Comparison of ENCODE assay signal across 10 cellular contexts in genomic region chr11:62713343-62713742, GRCh38. TPM values are rescaled to one million over a fixed set of nuclear protein-coding genes. Genes with fewer than 3 reads are reported as not detected.
A peak's percentile ranks its signal among the peaks of the same experiment; 100 is the strongest.
DNase-seq lines count a peak whose midpoint lies in the region; ATAC-seq and TF ChIP-seq lines count a peak whose summit lies in the region.
"Had no signal": no experiment of that assay in that cellular context is flagged by ENCODE, and none has a peak within 500 bp of the region (broad histone marks: within the 10 kb centered on the region; RNA-seq: fewer than 3 reads in every experiment).

No MANE protein-coding gene starts in this region.

- peak overlapping the region; percentile 98 for H3K27ac Mint-ChIP-seq in activated naive CD4-positive, alpha-beta T cell treated with anti-CD3 and anti-CD28 coated beads, Interleukin-2, amount 10 ng/mL, durations not matched to agents 7 days and 5 days
- H3K27ac Mint-ChIP-seq in activated naive CD8-positive, alpha-beta T cell treated with anti-CD3 and anti-CD28 coated beads for 36 hours, result peak overlapping the region; percentile 89
- H3K27ac Mint-ChIP-seq in memory B cell, result peak overlapping the region; percentile 73

- H3K4me1 ChIP-seq in upper lobe of left lung (peaks cover 15 to 49% (median 25%) of the 10 kb centered on the region in 4 donors), gastroesophageal sphincter (peaks cover 0 to 40% (median 15%) of the 10 kb centered on the region in 3 donors)

- no peak for TF ChIP-seq POLR2A in upper lobe of left lung (IDR thresholded peaks at IDR 0.05)
- TF ChIP-seq POLR2A in gastroesophageal sphincter (IDR thresholded peaks at IDR 0.05), result no peak

- H3K27me3 ChIP-seq in upper lobe of left lung, result no peaks in the 10 kb centered on the region
- H3K27me3 ChIP-seq in gastroesophageal sphincter, result no peaks in the 10 kb centered on the region
- H3K27me3 ChIP-seq: thyroid gland had no signal

- ATAC-seq in memory B cell (ENCODE audit: low read depth) (no peak), upper lobe of left lung (ENCODE audit: low FRiP score in 2 of 2) (peak in 1 of 2 donors; percentile 59), gastroesophageal sphincter (no peak)

- H3K36me3 ChIP-seq in upper lobe of left lung, result peaks cover 43 to 79% (median 71%) of the 10 kb centered on the region in 4 donors
- peaks cover 10 to 82% of the 10 kb centered on the region in 2 donors for H3K36me3 ChIP-seq in gastroesophageal sphincter

- TF ChIP-seq EP300 in upper lobe of left lung (IDR thresholded peaks at IDR 0.05) (no peak), gastroesophageal sphincter (IDR thresholded peaks at IDR 0.05) (no peak)

- H3K9me3 ChIP-seq in upper lobe of left lung (no peaks in the 10 kb centered on the region), gastroesophageal sphincter (no peaks in the 10 kb centered on the region)
- H3K9me3 ChIP-seq: thyroid gland had no signal

- H3K9me3 Mint-ChIP-seq in activated naive CD4-positive, alpha-beta T cell treated with anti-CD3 and anti-CD28 coated beads, Interleukin-2, amount 10 ng/mL, durations not matched to agents 7 days and 5 days, result no peaks in the 10 kb centered on the region
- no peaks in the 10 kb centered on the region for H3K9me3 Mint-ChIP-seq in activated naive CD8-positive, alpha-beta T cell treated with anti-CD3 and anti-CD28 coated beads for 36 hours
- H3K9me3 Mint-ChIP-seq in memory B cell, result no peaks in the 10 kb centered on the region

- no peak overlapping the region for H3K4me3 ChIP-seq in upper lobe of left lung
- no peak overlapping the region for H3K4me3 ChIP-seq in gastroesophageal sphincter
- H3K4me3 ChIP-seq: thyroid gland had no signal

- peak overlapping the region; percentile 6 to 70 (median 51) for H3K27ac ChIP-seq in upper lobe of left lung
- peak overlapping the region in 1 of 4 donors; percentile 47 for H3K27ac ChIP-seq in gastroesophageal sphincter
- H3K27ac ChIP-seq: thyroid gland had no signal

- H3K27me3 Mint-ChIP-seq in activated naive CD4-positive, alpha-beta T cell treated with anti-CD3 and anti-CD28 coated beads, Interleukin-2, amount 10 ng/mL, durations not matched to agents 7 days and 5 days, result no peaks in the 10 kb centered on the region
- H3K27me3 Mint-ChIP-seq in activated naive CD8-positive, alpha-beta T cell treated with anti-CD3 and anti-CD28 coated beads for 36 hours, result no peaks in the 10 kb centered on the region
- H3K27me3 Mint-ChIP-seq in memory B cell, result no peaks in the 10 kb centered on the region

- WGBS in upper lobe of left lung, 2 donors, result 64 to 76% methylated on average over 2 of the region's 2 CpGs
- WGBS in gastroesophageal sphincter (ENCODE audit: low coverage in 1 of 2), 2 donors, result 57 to 67% methylated on average over 1 to 2 of the region's 2 CpGs

- peak overlapping the region; percentile 35 for H3K4me3 Mint-ChIP-seq in activated naive CD4-positive, alpha-beta T cell treated with anti-CD3 and anti-CD28 coated beads, Interleukin-2, amount 10 ng/mL, durations not matched to agents 7 days and 5 days
- H3K4me3 Mint-ChIP-seq in activated naive CD8-positive, alpha-beta T cell treated with anti-CD3 and anti-CD28 coated beads for 36 hours, result no peak overlapping the region
- no peak overlapping the region for H3K4me3 Mint-ChIP-seq in memory B cell

- TF ChIP-seq CTCF in upper lobe of left lung (IDR thresholded peaks at IDR 0.05) (no peak), gastroesophageal sphincter (IDR thresholded peaks at IDR 0.05) (no peak)

- peaks cover 77% of the 10 kb centered on the region for H3K36me3 Mint-ChIP-seq in activated naive CD4-positive, alpha-beta T cell treated with anti-CD3 and anti-CD28 coated beads, Interleukin-2, amount 10 ng/mL, durations not matched to agents 7 days and 5 days
- H3K36me3 Mint-ChIP-seq in activated naive CD8-positive, alpha-beta T cell treated with anti-CD3 and anti-CD28 coated beads for 36 hours, result peaks cover 54% of the 10 kb centered on the region
- H3K36me3 Mint-ChIP-seq in memory B cell, result peaks cover 28% of the 10 kb centered on the region

- H3K4me1 Mint-ChIP-seq in activated naive CD4-positive, alpha-beta T cell treated with anti-CD3 and anti-CD28 coated beads, Interleukin-2, amount 10 ng/mL, durations not matched to agents 7 days and 5 days, result peaks cover 84% of the 10 kb centered on the region
- peaks cover 56% of the 10 kb centered on the region for H3K4me1 Mint-ChIP-seq in activated naive CD8-positive, alpha-beta T cell treated with anti-CD3 and anti-CD28 coated beads for 36 hours
- peaks cover 20% of the 10 kb centered on the region for H3K4me1 Mint-ChIP-seq in memory B cell

- no peak for DNase-seq in activated naive CD4-positive, alpha-beta T cell treated with anti-CD3 and anti-CD28 coated beads, Interleukin-2, amount 10 ng/mL, durations not matched to agents 7 days and 5 days
- no peak for DNase-seq in activated naive CD4-positive, alpha-beta T cell (lab: John Stamatoyannopoulos, UW)
- DNase-seq in activated naive CD8-positive, alpha-beta T cell treated with anti-CD3 and anti-CD28 coated beads for 36 hours, result no peak
- DNase-seq in memory B cell (ENCODE audit: low spot score in 2 of 2), result no peak
- DNase-seq in upper lobe of left lung, result peak in 1 of 2 donors; percentile 66
- no peak for DNase-seq in EL
- no peak for DNase-seq in germinal center (ENCODE audit: low spot score)
- DNase-seq: C1 segment of cervical spinal cord, thyroid gland had no signal

- CTCF ChIA-PET in activated naive CD4-positive, alpha-beta T cell treated with anti-CD3 and anti-CD28 coated beads, Interleukin-2, amount 10 ng/mL, durations not matched to agents 7 days and 5 days (lab: Charles Lee), result interaction anchor here (0.7 to 1.1 kb wide), 2 partner anchors 13 to 19 kb away, joined by 3 read pairs; no protein-coding TSS in a partner anchor

RNA-seq across cellular contexts. Expression of gene GNG3, which starts 5.9 kb away (rescaled TPM):
- total RNA-seq in activated naive CD8-positive, alpha-beta T cell treated with anti-CD3 and anti-CD28 coated beads for 36 hours, result not detected
- not detected for total RNA-seq in upper lobe of left lung
- total RNA-seq in gastroesophageal sphincter, result not detected
- total RNA-seq: thyroid gland had no signal

RNA-seq across cellular contexts. Expression of gene BSCL2, which starts 6.1 kb away (rescaled TPM):
- 10 to 100 TPM; 22.7 to 23.7 TPM for total RNA-seq in activated naive CD8-positive, alpha-beta T cell treated with anti-CD3 and anti-CD28 coated beads for 36 hours
- total RNA-seq in upper lobe of left lung (100 to 1,000 TPM in 2 of 6 donors, 10 to 100 TPM in 4; 75.5 to 198 (median 87.5) TPM), gastroesophageal sphincter (10 to 100 TPM; 25.7 to 37.8 (median 29.2) TPM)

RNA-seq across cellular contexts. Expression of gene HNRNPUL2, which starts 13.9 kb away (rescaled TPM):
- total RNA-seq in activated naive CD8-positive, alpha-beta T cell treated with anti-CD3 and anti-CD28 coated beads for 36 hours, result 10 to 100 TPM; 54.4 to 56.3 TPM
- total RNA-seq in upper lobe of left lung (10 to 100 TPM; 23.9 to 76.5 (median 46.3) TPM), gastroesophageal sphincter (10 to 100 TPM; 24.2 to 43.7 (median 31.0) TPM)

RNA-seq across cellular contexts. Expression of gene TTC9C, which starts 14.9 kb away (rescaled TPM):
- total RNA-seq in activated naive CD8-positive, alpha-beta T cell treated with anti-CD3 and anti-CD28 coated beads for 36 hours, result 10 to 100 TPM; 29.3 to 33.4 TPM
- 10 to 100 TPM; 18.9 to 31.5 (median 28.6) TPM for total RNA-seq in upper lobe of left lung
- total RNA-seq in gastroesophageal sphincter, result 10 to 100 TPM; 12.5 to 20.5 (median 19.8) TPM

RNA-seq across cellular contexts. Expression of gene LRRN4CL, which starts 24.0 kb away (rescaled TPM):
- total RNA-seq in activated naive CD8-positive, alpha-beta T cell treated with anti-CD3 and anti-CD28 coated beads for 36 hours, result under 1 TPM; 0.16 to 0.21 TPM
- total RNA-seq in upper lobe of left lung (1 to 10 TPM in 5 of 6 donors, under 1 TPM in 1; 0.61 to 6.4 (median 1.8) TPM), gastroesophageal sphincter (10 to 100 TPM; 20.1 to 42.1 (median 32.1) TPM)
